ENCODE assay signal across 8 cellular contexts in genomic region chr1:9652379-9653194, GRCh38. TPM values are rescaled to one million over a fixed set of nuclear protein-coding genes. Genes with fewer than 3 reads are reported as not detected.
A peak's percentile ranks its signal among the peaks of the same experiment; 100 is the strongest.
DNase-seq lines count a peak whose midpoint lies in the region; ATAC-seq, FAIRE-seq and TF ChIP-seq lines count a peak whose summit lies in the region.

No MANE protein-coding gene starts in this region.

- DNase-seq in CD8-positive, alpha-beta T cell: peak; percentile 46 to 85 (median 74)
- DNase-seq in activated CD4-positive, alpha-beta T cell treated with anti-CD3 and anti-CD28 coated beads for 48 hours: peak; percentile 62
- DNase-seq in endothelial cell of umbilical vein (ENCODE audit: low read depth, low spot score) (no peak), omental fat pad (ENCODE audit: low spot score) (no peak), hippocampal formation (lab: John Stamatoyannopoulos, UW) (no peak), epidermal melanocyte (ENCODE audit: insufficient read length, low spot score) (no peak), SW 1271 (lab: John Stamatoyannopoulos, UW) (no peak)

- H3K79me2 ChIP-seq in endothelial cell of umbilical vein (ENCODE audit: control insufficient read depth, insufficient read depth, low read length): no peaks in the 10 kb centered on the region

- no peaks in the 10 kb centered on the region for H3K9me1 ChIP-seq in endothelial cell of umbilical vein (replicated peaks; ENCODE audit: control insufficient read depth, extremely low read depth, insufficient read depth, low read length)

- no TSS peak for BruUV-seq in endothelial cell of umbilical vein (replicated peaks; lab: Mats Ljungman, UMichigan)

- H3K27ac ChIP-seq in CD8-positive, alpha-beta T cell (ENCODE audit: low read depth, low read length): peak overlapping the region; percentile 68
- H3K27ac ChIP-seq in endothelial cell of umbilical vein (ENCODE audit: insufficient read depth, low read depth, low read length): no peak overlapping the region

- peak overlapping the region; percentile 55 for H3K4me2 ChIP-seq in endothelial cell of umbilical vein (ENCODE audit: insufficient read depth, low read length)

- intact Hi-C loops in CD8-positive, alpha-beta T cell (cut with DNase I, micrococcal nuclease): loop anchor here (1.0 to 5.0 kb wide), 11 partner anchors 14 to 775 kb away; partner anchors contain the start of genes TMEM201 (in 2 of the 2), CLSTN1 (in 1 of the 2) and ENO1 (in 1 of the 2)
- intact Hi-C loops in endothelial cell of umbilical vein (cut with micrococcal nuclease): no loop called here

- peaks cover 65% of the 10 kb centered on the region for H3K4me1 ChIP-seq in CD8-positive, alpha-beta T cell (ENCODE audit: insufficient read depth, low read length)
- peaks cover 7% of the 10 kb centered on the region for H3K4me1 ChIP-seq in endothelial cell of umbilical vein (ENCODE audit: control insufficient read depth, extremely low read depth, insufficient read depth, low read length)

- H3K36me3 Mint-ChIP-seq in CD8-positive, alpha-beta T cell: peaks cover 26% of the 10 kb centered on the region

- no peaks in the 10 kb centered on the region for H4K20me1 ChIP-seq in endothelial cell of umbilical vein (replicated peaks; ENCODE audit: control insufficient read depth, extremely low read depth, insufficient read depth, low read length)

- FAIRE-seq in endothelial cell of umbilical vein (lab: Jason Lieb, UNC): no peak

- ATAC-seq in CD8-positive, alpha-beta T cell: peak; percentile 55
- ATAC-seq in HG03432 (IDR thresholded peaks at IDR 0.05; ENCODE audit: unreplicated experiment) (peak; percentile 21), omental fat pad (ENCODE audit: low FRiP score) (peak; percentile 16)

- H3K9me3 Mint-ChIP-seq in CD8-positive, alpha-beta T cell: no peaks in the 10 kb centered on the region

- dilution Hi-C loops in endothelial cell of umbilical vein (cut with MboI; ENCODE audit: extremely low pct_ligation_motif_present, low sequenced_read_pairs): no loop called here

- peak overlapping the region; percentile 86 for H3K4me3 ChIP-seq in CD8-positive, alpha-beta T cell (ENCODE audit: low read depth, low read length)
- peak overlapping the region in 1 of 3 experiments; percentile 12 for H3K4me3 ChIP-seq in endothelial cell of umbilical vein (replicated peaks in 1 of 3; ENCODE audit: insufficient read depth in 1 of 3, low read depth in 1 of 3, low read length in 3 of 3)

- peaks cover 74% of the 10 kb centered on the region for H3K4me1 Mint-ChIP-seq in CD8-positive, alpha-beta T cell (ENCODE audit: low read depth)

- POLR2A ChIA-PET in CD8-positive, alpha-beta T cell (lab: Charles Lee): interaction anchor here (0.7 to 7.8 kb wide), 23 partner anchors 9 to 174 kb away, joined by 3 to 357 read pairs (median 7); no protein-coding TSS in a partner anchor
- POLR2A ChIA-PET in endothelial cell of umbilical vein (lab: Charles Lee): no interaction called here

- peak overlapping the region; percentile 99 for H3K4me3 Mint-ChIP-seq in CD8-positive, alpha-beta T cell

- no peak for TF ChIP-seq CTCF in CD8-positive, alpha-beta T cell (IDR thresholded peaks at IDR 0.05)
- TF ChIP-seq CTCF in endothelial cell of umbilical vein (IDR thresholded peaks at IDR 0.05; ENCODE audit: extremely low read depth in 1 of 2, insufficient read depth in 1 of 2, low read depth in 1 of 2, low read length in 2 of 2) (no peak), omental fat pad (IDR thresholded peaks at IDR 0.05) (no peak)

- H3K9ac ChIP-seq in endothelial cell of umbilical vein (replicated peaks; ENCODE audit: extremely low read depth, insufficient read depth, low read length): no peak overlapping the region

- H3K27me3 Mint-ChIP-seq in CD8-positive, alpha-beta T cell (ENCODE audit: low read depth): no peaks in the 10 kb centered on the region

- no peaks in the 10 kb centered on the region for H3K36me3 ChIP-seq in CD8-positive, alpha-beta T cell (ENCODE audit: insufficient read depth, low read length)
- no peaks in the 10 kb centered on the region for H3K36me3 ChIP-seq in endothelial cell of umbilical vein (ENCODE audit: control insufficient read depth in 2 of 2, extremely low read depth in 1 of 2, insufficient read depth in 2 of 2, low read length in 2 of 2)

- H3K9me3 ChIP-seq in CD8-positive, alpha-beta T cell (ENCODE audit: low read length): no peaks in the 10 kb centered on the region
- no peaks in the 10 kb centered on the region for H3K9me3 ChIP-seq in endothelial cell of umbilical vein (replicated peaks; ENCODE audit: control insufficient read depth, insufficient read depth, low read length)

- peak overlapping the region; percentile 98 for H3K27ac Mint-ChIP-seq in CD8-positive, alpha-beta T cell

- peak overlapping the region; percentile 33 for H2AFZ ChIP-seq in endothelial cell of umbilical vein (ENCODE audit: low read depth, low read length)

- no peak for TF ChIP-seq POLR2A in endothelial cell of umbilical vein (IDR thresholded peaks at IDR 0.05; ENCODE audit: low read depth, low read length)

- H3K27me3 ChIP-seq in CD8-positive, alpha-beta T cell (ENCODE audit: insufficient read depth, low read length): no peaks in the 10 kb centered on the region
- peaks cover 33 to 39% of the 10 kb centered on the region in 2 experiments for H3K27me3 ChIP-seq in endothelial cell of umbilical vein (ENCODE audit: control insufficient read depth in 2 of 2, insufficient read depth in 2 of 2, low read length in 2 of 2)

- CTCF ChIA-PET in CD8-positive, alpha-beta T cell (lab: Charles Lee): interaction anchor here (0.8 to 8.5 kb wide), 12 partner anchors 11 to 132 kb away, joined by 3 to 129 read pairs (median 4); no protein-coding TSS in a partner anchor
- CTCF ChIA-PET in endothelial cell of umbilical vein (lab: Charles Lee): interaction anchor here (0.6 to 1.2 kb wide), 4 partner anchors 25 to 1082 kb away, joined by 3 to 4 read pairs (median 3); no protein-coding TSS in a partner anchor

TF ChIP-seq in endothelial cell of umbilical vein, 7 proteins besides CTCF, POLR2A, EP300 and RAD21:
- TF ChIP-seq EZH2 (IDR thresholded peaks at IDR 0.05; ENCODE audit: borderline replicate concordance, low read depth, low read length, severe bottlenecking) (no peak), FOS (IDR thresholded peaks at IDR 0.05; ENCODE audit: borderline replicate concordance, insufficient read depth, low read length) (no peak), GATA2 (IDR thresholded peaks at IDR 0.05; ENCODE audit: insufficient read depth, insufficient read length, low read depth, low read length) (no peak), POLR2AphosphoS5 (IDR thresholded peaks at IDR 0.05; ENCODE audit: insufficient read depth, low read depth, low read length) (no peak), MAX (IDR thresholded peaks at IDR 0.05; ENCODE audit: insufficient read depth, insufficient read length) (no peak), MYC (IDR thresholded peaks at IDR 0.05; ENCODE audit: low read depth, low read length) (no peak)

RNA-seq across cellular contexts. Expression of gene PIK3CD, which starts 1.1 kb away (rescaled TPM):
- total RNA-seq in CD8-positive, alpha-beta T cell: 100 to 1,000 TPM; 200 to 214 TPM
- 5.2 and 7.3 TPM in 2 replicates for total RNA-seq in endothelial cell of umbilical vein
- polyA plus RNA-seq in endothelial cell of umbilical vein: 3.5 and 3.9 TPM in 2 replicates
- polyA plus RNA-seq in endothelial cell of umbilical vein (2011; cell fraction: cytosol; rRNA removed): 2.9 and 3.2 TPM in 2 replicates
- 11.2 and 14.6 TPM in 2 replicates for polyA plus RNA-seq in endothelial cell of umbilical vein (2011; cell fraction: nucleus; rRNA removed)
- 5.4 and 5.7 TPM in 2 replicates for polyA plus RNA-seq in endothelial cell of umbilical vein (2012)
- 5.0 and 5.3 TPM in 2 replicates for polyA minus RNA-seq in endothelial cell of umbilical vein
- 1.0 TPM for polyA minus RNA-seq in endothelial cell of umbilical vein (2011; cell fraction: cytosol; rRNA and poly(A)+ RNA removed)
- polyA minus RNA-seq in endothelial cell of umbilical vein (2011; cell fraction: nucleus; rRNA and poly(A)+ RNA removed): 5.0 and 5.8 TPM in 2 replicates
- total RNA-seq in omental fat pad: 10 to 100 TPM; 16.5 to 23.0 (median 18.2) TPM

Comparison
In these comparisons a context has a peak if more than half of its experiments do, and no peak if none do; other contexts are left out.
1. DNase-seq: peak in CD8-positive, alpha-beta T cell (7 of 7) and activated CD4-positive, alpha-beta T cell treated with anti-CD3 and anti-CD28 coated beads for 48 hours (single experiment); none in endothelial cell of umbilical vein (single experiment), omental fat pad (single experiment), hippocampal formation (0 of 2), epidermal melanocyte (single experiment) and SW 1271 (0 of 2).
2. RNA of gene PIK3CD, which starts 1.1 kb away (total RNA-seq): 200 to 214 TPM in CD8-positive, alpha-beta T cell; 16.5 to 23.0 TPM in omental fat pad and 5.2 to 7.3 TPM in endothelial cell of umbilical vein; every median in the first group is over 4 times any median in the second.
3. Peak in every context shown above with its lines, with median percentiles within 50 percentile points of each other: ATAC-seq.